Comparison of ENCODE assay signal across 1 cellular context in the genomic region with DNA sequence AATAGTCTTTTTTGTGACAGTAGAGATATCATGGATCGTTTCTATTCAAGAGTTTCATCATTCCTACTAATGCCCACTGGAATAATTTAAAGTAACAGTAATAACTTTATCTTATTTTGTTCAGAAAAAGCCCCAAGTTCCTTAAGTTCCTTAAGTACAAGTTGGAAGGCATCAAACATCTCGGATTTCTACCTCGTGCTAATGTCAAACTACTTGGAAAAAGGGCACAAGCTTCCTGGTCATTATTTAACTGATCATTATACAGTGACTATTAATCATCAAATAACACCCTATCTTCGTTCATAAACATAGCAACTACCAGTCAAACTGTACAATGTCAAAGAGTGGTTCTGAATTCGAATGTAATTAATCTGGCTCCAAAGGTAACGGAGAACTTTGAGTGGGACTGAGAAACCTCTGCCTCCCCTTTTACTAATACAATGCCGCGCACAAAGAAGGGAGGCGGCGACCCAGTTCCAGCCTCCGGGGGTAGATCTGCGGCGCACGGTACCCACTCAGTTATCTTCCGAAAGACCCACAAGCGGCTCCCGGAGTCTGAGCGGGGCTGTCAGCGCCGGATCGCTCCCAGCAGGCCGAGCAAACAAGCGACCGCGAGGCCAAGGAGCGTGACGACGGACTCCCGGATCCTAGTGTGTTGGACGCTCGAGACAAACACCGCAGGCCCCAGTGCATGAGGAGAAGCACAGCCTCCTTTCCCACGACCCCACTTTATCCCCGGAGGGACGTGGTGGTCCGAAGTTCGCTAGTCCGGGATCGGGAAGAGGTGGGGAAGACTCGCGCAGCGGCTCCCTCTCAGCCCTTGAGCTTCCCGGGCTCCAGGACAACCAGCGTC.
TF ChIP-seq lines count a peak whose summit lies in the region.

No MANE protein-coding gene starts in this region.

TF ChIP-seq in HepG2, 621 proteins besides CTCF, POLR2A, EP300 and RAD21 (continued from another document and continues in another):
- TF ChIP-seq, protein P1, sequence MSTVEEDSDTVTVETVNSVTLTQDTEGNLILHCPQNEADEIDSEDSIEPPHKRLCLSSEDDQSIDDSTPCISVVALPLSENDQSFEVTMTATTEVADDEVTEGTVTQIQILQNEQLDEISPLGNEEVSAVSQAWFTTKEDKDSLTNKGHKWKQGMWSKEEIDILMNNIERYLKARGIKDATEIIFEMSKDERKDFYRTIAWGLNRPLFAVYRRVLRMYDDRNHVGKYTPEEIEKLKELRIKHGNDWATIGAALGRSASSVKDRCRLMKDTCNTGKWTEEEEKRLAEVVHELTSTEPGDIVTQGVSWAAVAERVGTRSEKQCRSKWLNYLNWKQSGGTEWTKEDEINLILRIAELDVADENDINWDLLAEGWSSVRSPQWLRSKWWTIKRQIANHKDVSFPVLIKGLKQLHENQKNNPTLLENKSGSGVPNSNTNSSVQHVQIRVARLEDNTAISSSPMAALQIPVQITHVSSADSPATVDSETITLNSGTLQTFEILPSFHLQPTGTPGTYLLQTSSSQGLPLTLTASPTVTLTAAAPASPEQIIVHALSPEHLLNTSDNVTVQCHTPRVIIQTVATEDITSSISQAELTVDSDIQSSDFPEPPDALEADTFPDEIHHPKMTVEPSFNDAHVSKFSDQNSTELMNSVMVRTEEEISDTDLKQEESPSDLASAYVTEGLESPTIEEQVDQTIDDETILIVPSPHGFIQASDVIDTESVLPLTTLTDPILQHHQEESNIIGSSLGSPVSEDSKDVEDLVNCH (CRISPR knock-in tag; IDR thresholded peaks at IDR 0.05), result no peak
- TF ChIP-seq AKNA (CRISPR knock-in tag; IDR thresholded peaks at IDR 0.05; ENCODE audit: borderline replicate concordance) (no peak), JUNB (CRISPR knock-in tag; IDR thresholded peaks at IDR 0.05; ENCODE audit: borderline replicate concordance) (no peak), ZBTB20 (CRISPR knock-in tag; IDR thresholded peaks at IDR 0.05; ENCODE audit: borderline replicate concordance, low read depth) (no peak), SRSF4 (IDR thresholded peaks at IDR 0.05; ENCODE audit: low read depth, low read length, poor library complexity, severe bottlenecking) (no peak), ZNF383 (CRISPR knock-in tag; IDR thresholded peaks at IDR 0.05; ENCODE audit: borderline replicate concordance) (no peak), POGZ (CRISPR knock-in tag; IDR thresholded peaks at IDR 0.05) (no peak), STAG1 (CRISPR knock-in tag; IDR thresholded peaks at IDR 0.05) (no peak), FOXA1 (IDR thresholded peaks at IDR 0.05) (no peak), FOXA1 (CRISPR knock-in tag; IDR thresholded peaks at IDR 0.05) (0 out of 2 replicates have a peak, but pooled peaks have one; percentile 12), ZNF564 (CRISPR knock-in tag; IDR thresholded peaks at IDR 0.05) (peak; percentile 68), ZNF512 (CRISPR knock-in tag; IDR thresholded peaks at IDR 0.05) (no peak), SPEN (CRISPR knock-in tag; IDR thresholded peaks at IDR 0.05; ENCODE audit: low read depth) (peak; percentile 52; the same call in 1 of the 2 replicates), E2F5 (CRISPR knock-in tag; conservative IDR thresholded peaks at IDR 0.05) (no peak), GRHL1 (CRISPR knock-in tag; conservative IDR thresholded peaks at IDR 0.05) (no peak), JDP2 (CRISPR knock-in tag; IDR thresholded peaks at IDR 0.05; ENCODE audit: borderline replicate concordance) (no peak), ZNF775 (CRISPR knock-in tag; IDR thresholded peaks at IDR 0.05; ENCODE audit: borderline replicate concordance) (no peak), AKAP8 (CRISPR knock-in tag; IDR thresholded peaks at IDR 0.05) (0 out of 2 replicates have a peak, but pooled peaks have one; percentile 64), ATM (IDR thresholded peaks at IDR 0.05; ENCODE audit: borderline replicate concordance) (no peak), NONO (IDR thresholded peaks at IDR 0.05) (no peak), NONO (CRISPR knock-in tag; conservative IDR thresholded peaks at IDR 0.05) (0 out of 2 replicates have a peak, but pooled peaks have one; percentile 16), PAX8 (CRISPR knock-in tag; IDR thresholded peaks at IDR 0.05; ENCODE audit: borderline replicate concordance) (0 out of 2 replicates have a peak, but pooled peaks have one; percentile 21), ZFP1 (CRISPR knock-in tag; IDR thresholded peaks at IDR 0.05) (no peak), SALL1 (CRISPR knock-in tag; IDR thresholded peaks at IDR 0.05) (peak; percentile 71; the same call in 1 of the 2 replicates), SYNCRIP (IDR thresholded peaks at IDR 0.05; ENCODE audit: insufficient read depth, low read depth, low read length) (no peak), ZNF598 (CRISPR knock-in tag; IDR thresholded peaks at IDR 0.05; ENCODE audit: borderline replicate concordance) (no peak), PHF5A (CRISPR knock-in tag; IDR thresholded peaks at IDR 0.05; ENCODE audit: low read depth, unreplicated experiment) (no peak), ZKSCAN5 (CRISPR knock-in tag; IDR thresholded peaks at IDR 0.05) (no peak), RERE (CRISPR knock-in tag; IDR thresholded peaks at IDR 0.05; ENCODE audit: low read depth) (no peak), ZNF891 (CRISPR knock-in tag; IDR thresholded peaks at IDR 0.05) (peak; percentile 60), ZBTB8A (CRISPR knock-in tag; IDR thresholded peaks at IDR 0.05; ENCODE audit: borderline replicate concordance, low read depth) (no peak), ZNF337 (CRISPR knock-in tag; IDR thresholded peaks at IDR 0.05; ENCODE audit: borderline replicate concordance, low read depth) (no peak), ZNF619 (CRISPR knock-in tag; IDR thresholded peaks at IDR 0.05) (no peak)
- TF ChIP-seq, protein P2, sequence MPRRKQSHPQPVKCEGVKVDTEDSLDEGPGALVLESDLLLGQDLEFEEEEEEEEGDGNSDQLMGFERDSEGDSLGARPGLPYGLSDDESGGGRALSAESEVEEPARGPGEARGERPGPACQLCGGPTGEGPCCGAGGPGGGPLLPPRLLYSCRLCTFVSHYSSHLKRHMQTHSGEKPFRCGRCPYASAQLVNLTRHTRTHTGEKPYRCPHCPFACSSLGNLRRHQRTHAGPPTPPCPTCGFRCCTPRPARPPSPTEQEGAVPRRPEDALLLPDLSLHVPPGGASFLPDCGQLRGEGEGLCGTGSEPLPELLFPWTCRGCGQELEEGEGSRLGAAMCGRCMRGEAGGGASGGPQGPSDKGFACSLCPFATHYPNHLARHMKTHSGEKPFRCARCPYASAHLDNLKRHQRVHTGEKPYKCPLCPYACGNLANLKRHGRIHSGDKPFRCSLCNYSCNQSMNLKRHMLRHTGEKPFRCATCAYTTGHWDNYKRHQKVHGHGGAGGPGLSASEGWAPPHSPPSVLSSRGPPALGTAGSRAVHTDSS (CRISPR knock-in tag; conservative IDR thresholded peaks at IDR 0.05), result no peak
- TF ChIP-seq, protein P3, sequence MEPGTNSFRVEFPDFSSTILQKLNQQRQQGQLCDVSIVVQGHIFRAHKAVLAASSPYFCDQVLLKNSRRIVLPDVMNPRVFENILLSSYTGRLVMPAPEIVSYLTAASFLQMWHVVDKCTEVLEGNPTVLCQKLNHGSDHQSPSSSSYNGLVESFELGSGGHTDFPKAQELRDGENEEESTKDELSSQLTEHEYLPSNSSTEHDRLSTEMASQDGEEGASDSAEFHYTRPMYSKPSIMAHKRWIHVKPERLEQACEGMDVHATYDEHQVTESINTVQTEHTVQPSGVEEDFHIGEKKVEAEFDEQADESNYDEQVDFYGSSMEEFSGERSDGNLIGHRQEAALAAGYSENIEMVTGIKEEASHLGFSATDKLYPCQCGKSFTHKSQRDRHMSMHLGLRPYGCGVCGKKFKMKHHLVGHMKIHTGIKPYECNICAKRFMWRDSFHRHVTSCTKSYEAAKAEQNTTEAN (CRISPR knock-in tag; conservative IDR thresholded peaks at IDR 0.05), result no peak
